In genomic region chr14:23457587-23458445, GRCh38 we compare ENCODE assay signal across 21 cellular contexts. TPM values are rescaled to one million over a fixed set of nuclear protein-coding genes. Genes with fewer than 3 reads are reported as not detected.
A peak's percentile ranks its signal among the peaks of the same experiment; 100 is the strongest.
DNase-seq lines count a peak whose midpoint lies in the region; ATAC-seq, FAIRE-seq and TF ChIP-seq lines count a peak whose summit lies in the region.
"Had no signal": no experiment of that assay in that cellular context is flagged by ENCODE, and none has a peak within 500 bp of the region (broad histone marks: within the 10 kb centered on the region; RNA-seq: fewer than 3 reads in every experiment).

No MANE protein-coding gene starts in this region.

- TF ChIP-seq POLR2A in body of pancreas (IDR thresholded peaks at IDR 0.05), result no peak

- H3K9me3 ChIP-seq in duodenal mucosa (ENCODE audit: control insufficient read depth in 1 of 2, low read length in 2 of 2) (no peaks in the 10 kb centered on the region), small intestine (ENCODE audit: control insufficient read depth, low read depth) (no peaks in the 10 kb centered on the region), body of pancreas (no peaks in the 10 kb centered on the region)
- H3K9me3 ChIP-seq: SK-N-SH had no signal

- no peaks in the 10 kb centered on the region for H3K36me3 ChIP-seq in duodenal mucosa (ENCODE audit: control insufficient read depth in 1 of 2, insufficient read depth in 2 of 2, low read length in 2 of 2)
- H3K36me3 ChIP-seq in small intestine (ENCODE audit: control insufficient read depth in 2 of 2, insufficient read depth in 2 of 2, low read length in 2 of 2), result no peaks in the 10 kb centered on the region
- H3K36me3 ChIP-seq in body of pancreas (replicated peaks in 1 of 2; ENCODE audit: insufficient read depth in 1 of 2, low read depth in 2 of 2), result no peaks in the 10 kb centered on the region

- H3K27me3 ChIP-seq in duodenal mucosa (ENCODE audit: control insufficient read depth in 1 of 2, insufficient read depth in 2 of 2, low read length in 2 of 2), result peaks cover 0 to 7% of the 10 kb centered on the region in 2 donors
- H3K27me3 ChIP-seq in small intestine (ENCODE audit: control insufficient read depth in 2 of 2, insufficient read depth in 2 of 2, low read length in 2 of 2), result peaks cover 0 to 1% of the 10 kb centered on the region in 2 donors
- no peaks in the 10 kb centered on the region for H3K27me3 ChIP-seq in body of pancreas

- H3K4me1 ChIP-seq in duodenal mucosa (ENCODE audit: control insufficient read depth in 1 of 2, insufficient read depth in 2 of 2, low read length in 2 of 2), result peaks cover 0 to 3% of the 10 kb centered on the region in 2 donors
- H3K4me1 ChIP-seq in small intestine (ENCODE audit: control insufficient read depth in 2 of 2, insufficient read depth in 1 of 2, low read depth in 1 of 2, low read length in 1 of 2), result no peaks in the 10 kb centered on the region
- H3K4me1 ChIP-seq in body of pancreas, result no peaks in the 10 kb centered on the region

- no peak for TF ChIP-seq CTCF in body of pancreas (IDR thresholded peaks at IDR 0.05)

- H3K9ac ChIP-seq in duodenal mucosa (ENCODE audit: low read depth in 1 of 2, low read length in 2 of 2), result no peak overlapping the region
- H3K9ac ChIP-seq: SK-N-SH had no signal

- ATAC-seq in body of pancreas, result no peak
- no peak for ATAC-seq in GM18858 (IDR thresholded peaks at IDR 0.05; ENCODE audit: unreplicated experiment)
- ATAC-seq: GM12878, T-cell had no signal

- 31 to 68% (median 44%) methylated on average over 5 of the region's 5 CpGs for WGBS in small intestine, 3 donors
- 38 to 64% methylated on average over 5 of the region's 5 CpGs for WGBS in body of pancreas, 2 donors

- DNase-seq in DMS53 (lab: John Stamatoyannopoulos, UW) (peak; percentile 65), HuH-7 (ENCODE audit: low spot score) (peak; percentile 47), small intestine (peak; percentile 97), body of pancreas (no peak), amygdala (lab: John Stamatoyannopoulos, UW) (no peak)
- DNase-seq: DMS 273 treated with DMSO at 0.1 percent for 48 hours, GF-D8, GOT3, MV-4-11, NCI-H1417 treated with DMSO at 0.1 percent for 48 hours, NCI-H1930, NCI-H2171, NCI-H526 treated with DMSO at 0.1 percent for 48 hours, SHP77 treated with DMSO at 0.1 percent for 48 hours, SK-N-SH, T-cell had no signal

- intact Hi-C loops in body of pancreas (cut with DNase I), result no loop called here

- no peak for FAIRE-seq in small intestine (lab: Jason Lieb, UNC)
- FAIRE-seq: GM12878 had no signal

- peak overlapping the region; percentile 1 for H3K27ac ChIP-seq in duodenal mucosa (ENCODE audit: low read depth, low read length)
- H3K27ac ChIP-seq in small intestine (ENCODE audit: low read depth in 1 of 2, low read length in 1 of 2), result peak overlapping the region; percentile 66 to 68
- no peak overlapping the region for H3K27ac ChIP-seq in body of pancreas
- H3K27ac ChIP-seq: C4-2B had no signal

- no peak overlapping the region for H3K4me3 ChIP-seq in duodenal mucosa (ENCODE audit: low read depth in 1 of 2, low read length in 2 of 2)
- no peak overlapping the region for H3K4me3 ChIP-seq in small intestine (ENCODE audit: low read depth in 1 of 2, low read length in 2 of 2)
- no peak overlapping the region for H3K4me3 ChIP-seq in body of pancreas
- H3K4me3 ChIP-seq: GM12878 had no signal

RNA-seq across cellular contexts. Expression of gene NGDN, which starts 11.7 kb away (rescaled TPM):
- polyA plus RNA-seq in small intestine, result 10 to 100 TPM; 38.2 to 48.1 (median 43.8) TPM
- total RNA-seq in body of pancreas, result 10 to 100 TPM; 29.0 to 31.6 TPM

RNA-seq across cellular contexts. Expression of gene MYH7, which starts 22.4 kb away (rescaled TPM):
- polyA plus RNA-seq in small intestine, result 1 to 10 TPM in 2 of 3 donors, under 1 TPM in 1; 0.37 to 8.6 (median 4.0) TPM
- 1 to 10 TPM in 1 of 2 donors, under 1 TPM in 1; 0.52 to 2.0 TPM for total RNA-seq in body of pancreas
- total RNA-seq: Daoy, T-cell had no signal
- polyA plus RNA-seq: SK-N-SH had no signal

RNA-seq across cellular contexts. Expression of gene MYH6, which starts 49.7 kb away (rescaled TPM):
- polyA plus RNA-seq in small intestine, result 10 to 100 TPM in 1 of 3 donors, 1 to 10 TPM in 1, under 1 TPM in 1; 0.27 to 52.1 (median 2.0) TPM
- 1 to 10 TPM in 1 of 2 donors, under 1 TPM in 1; 0.26 to 1.6 TPM for total RNA-seq in body of pancreas
- total RNA-seq: Daoy, GM12878, T-cell had no signal
- polyA plus RNA-seq: SK-N-SH had no signal

Comparison
In these comparisons a context has a peak if more than half of its experiments do, and no peak if none do; other contexts are left out.
1. DNase-seq: peak in DMS53 (single experiment), HuH-7 (single experiment) and small intestine (single experiment); none in body of pancreas (0 of 4) and amygdala (0 of 56).
2. H3K27ac ChIP-seq: peak in duodenal mucosa (single experiment) and small intestine (2 of 2); none in body of pancreas (0 of 4).